ENCODE assay signal across 29 cellular contexts in genomic region chrX:119736206-119736764, GRCh38. TPM values are rescaled to one million over a fixed set of nuclear protein-coding genes. Genes with fewer than 3 reads are reported as not detected.
"Had no signal": no experiment of that assay in that cellular context is flagged by ENCODE, and none has a peak within 500 bp of the region (broad histone marks: within the 10 kb centered on the region; RNA-seq: fewer than 3 reads in every experiment).

No MANE protein-coding gene starts in this region.

- ATAC-seq: activated T-cell treated with anti-CD3 and anti-CD28 coated beads, Interleukin-2, amount 50 U/mL, for 4 hours; activated T-helper 17 cell treated with anti-CD3 and anti-CD28 coated beads, Interleukin-2, amount 50 U/mL, for 72 hours; left lung; lower lobe of right lung; natural killer cell; stimulated activated naive CD8-positive, alpha-beta T cell treated with anti-CD3 and anti-CD28 coated beads, Interleukin-15, Interleukin-2, amounts not matched to agents 100 U/mL and 50 U/mL, for 24 hours had no signal

- H3K4me3 ChIP-seq: esophagus squamous epithelium, left lung, lower lobe of right lung, neural progenitor cell, testis, transverse colon had no signal

- H3K27me3 ChIP-seq: esophagus squamous epithelium, left lung, neural progenitor cell, testis, transverse colon had no signal

- H3K4me1 ChIP-seq: esophagus squamous epithelium, lower lobe of right lung, neural progenitor cell, parathyroid adenoma, testis, transverse colon had no signal

- H3K36me3 ChIP-seq: esophagus squamous epithelium, left lung, lower lobe of right lung, neural progenitor cell, transverse colon had no signal

- H3K27ac ChIP-seq: epithelial cell of prostate, esophagus squamous epithelium, left lung, lower lobe of right lung, neural progenitor cell, parathyroid adenoma, testis, transverse colon had no signal

- DNase-seq: activated CD4-positive, alpha-beta memory T cell treated with anti-CD3 and anti-CD28 coated beads, Interleukin-2, amount 10 ng/mL, durations not matched to agents 7 days and 5 days; activated CD4-positive, alpha-beta T cell treated with anti-CD3 and anti-CD28 coated beads for 1 hour; activated CD4-positive, alpha-beta T cell treated with anti-CD3 and anti-CD28 coated beads, Interleukin-2, amount 10 ng/mL, durations not matched to agents 7 days and 5 days; activated gamma-delta T cell treated with Interleukin-2 at 50 U/mL for 16 hours; activated naive CD4-positive, alpha-beta T cell treated with anti-CD3 and anti-CD28 coated beads, Interleukin-2, amount 50 U/mL, for 16 hours; activated T-cell treated with anti-CD3 and anti-CD28 coated beads, Interleukin-2, amount 50 U/mL, for 4 hours; amniotic stem cell; dermis blood vessel endothelial cell; effector CD4-positive, alpha-beta T cell; esophagus squamous epithelium; foreskin melanocyte; kidney glomerular epithelial cell; lower lobe of right lung; mesendoderm; natural killer cell; occipital lobe; right cardiac atrium; stimulated activated CD4-positive, alpha-beta T cell treated with anti-CD3 and anti-CD28 coated beads, Interleukin-2, amount 100 ng/mL, for 48 hours; stimulated activated naive CD8-positive, alpha-beta T cell treated with anti-CD3 and anti-CD28 coated beads, Interleukin-15, Interleukin-2, amounts not matched to agents 100 U/mL and 50 U/mL, for 24 hours; T1000; testis; transverse colon had no signal

- H3K9me3 ChIP-seq: esophagus squamous epithelium, left lung, lower lobe of right lung, testis, transverse colon had no signal

RNA-seq across cellular contexts. Expression of gene SOWAHD, which starts 22.1 kb away (rescaled TPM):
- total RNA-seq: dermis blood vessel endothelial cell, glomerular endothelial cell, occipital lobe, pulmonary artery endothelial cell had no signal
